ENCODE assay signal across 34 cellular contexts in the genomic region with DNA sequence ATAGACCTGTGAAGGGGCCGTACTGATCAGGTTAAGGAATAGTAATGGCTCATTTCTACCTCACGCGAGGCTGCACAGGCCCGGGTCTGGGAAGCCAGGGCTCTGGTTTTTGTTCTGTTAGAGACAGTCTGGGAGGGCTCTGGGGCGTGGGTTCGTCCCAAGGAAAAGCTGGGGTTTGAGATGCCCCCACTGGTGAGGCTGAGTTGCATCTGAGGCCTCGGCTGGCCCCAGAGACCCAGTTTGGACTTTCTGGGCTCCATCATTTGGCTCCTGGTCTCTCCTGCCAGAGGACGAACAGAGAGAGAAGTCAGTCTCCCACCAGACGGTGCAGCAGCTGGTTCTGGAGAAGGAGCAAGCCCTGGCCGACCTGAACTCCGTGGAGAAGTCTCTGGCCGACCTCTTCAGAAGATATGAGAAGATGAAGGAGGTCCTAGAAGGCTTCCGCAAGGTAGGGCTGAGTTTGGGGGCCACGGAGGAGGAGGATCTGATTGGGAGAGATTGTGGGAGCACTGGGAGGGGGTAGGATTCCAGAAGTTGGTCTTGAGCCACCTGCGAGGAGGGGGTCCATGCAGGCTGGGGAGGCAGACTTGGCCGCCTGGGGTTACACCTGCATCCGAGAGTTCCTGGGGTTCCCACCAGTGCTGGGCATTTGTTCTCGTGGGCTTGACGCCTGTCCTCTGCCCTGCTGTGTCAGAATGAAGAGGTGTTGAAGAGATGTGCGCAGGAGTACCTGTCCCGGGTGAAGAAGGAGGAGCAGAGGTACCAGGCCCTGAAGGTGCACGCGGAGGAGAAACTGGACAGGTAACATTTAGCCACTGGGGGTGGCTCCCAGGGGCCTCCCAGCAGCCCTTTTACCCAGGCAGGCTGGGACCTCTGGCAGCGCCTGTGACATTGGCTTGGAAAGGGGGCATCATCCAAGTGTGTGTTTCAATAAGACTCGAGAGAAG. TPM values are rescaled to one million over a fixed set of nuclear protein-coding genes. Genes with fewer than 3 reads are reported as not detected.
"Had no signal": no experiment of that assay in that cellular context is flagged by ENCODE, and none has a peak within 500 bp of the region (broad histone marks: within the 10 kb centered on the region; RNA-seq: fewer than 3 reads in every experiment).

No MANE protein-coding gene starts in this region.

- H3K36me3 Mint-ChIP-seq: activated CD4-positive, alpha-beta memory T cell treated with anti-CD3 and anti-CD28 coated beads for 36 hours; activated naive CD4-positive, alpha-beta T cell treated with anti-CD3 and anti-CD28 coated beads, Interleukin-2, amount 10 ng/mL, durations not matched to agents 7 days and 5 days; activated naive CD8-positive, alpha-beta T cell; T-cell had no signal

- DNase-seq: activated B cell treated with CpG ODN at 0.5 μM for 24 hours; activated CD4-positive, alpha-beta memory T cell treated with anti-CD3 and anti-CD28 coated beads for 36 hours; activated CD4-positive, alpha-beta T cell treated with anti-CD3 and anti-CD28 coated beads for 4 hours; activated CD4-positive, alpha-beta T cell treated with anti-CD3 and anti-CD28 coated beads, Interleukin-2, amount 50 U/mL, for 1 hour; activated CD4-positive, CD25-positive, alpha-beta regulatory T cell treated with anti-CD3 and anti-CD28 coated beads, Interleukin-2, amount 50 U/mL, for 72 hours; activated CD8-positive, alpha-beta memory T cell treated with anti-CD3 and anti-CD28 coated beads, Interleukin-2, amount 50 U/mL, for 4 hours; activated naive CD4-positive, alpha-beta T cell treated with anti-CD3 and anti-CD28 coated beads, Interleukin-2, amount 10 ng/mL, durations not matched to agents 7 days and 5 days; activated naive CD8-positive, alpha-beta T cell treated with anti-CD3 and anti-CD28 coated beads, Interleukin-2, amount 50 U/mL, for 24 hours; activated T-cell treated with anti-CD3 and anti-CD28 coated beads for 4 hours; activated T-cell treated with anti-CD3 and anti-CD28 coated beads, Interleukin-2, amount 50 U/mL, for 4 hours; anterior cingulate cortex; Karpas-422; KBM-7; MG63; NCI-H1048; NCI-H1105 treated with DMSO at 0.1 percent for 48 hours; NCI-H1436; NCI-H1694; NCI-H1930; NCI-H2081 treated with DMSO at 0.1 percent for 48 hours; NCI-H226; NCI-H446 treated with DMSO at 0.1 percent for 48 hours; NCI-H524; SIG-M5; T-cell; T-helper 2 cell; T-helper 9 cell had no signal

- H3K4me3 Mint-ChIP-seq: activated B cell treated with CpG ODN at 0.5 μM for 24 hours; activated CD4-positive, alpha-beta memory T cell treated with anti-CD3 and anti-CD28 coated beads for 36 hours; activated naive CD4-positive, alpha-beta T cell treated with anti-CD3 and anti-CD28 coated beads, Interleukin-2, amount 10 ng/mL, durations not matched to agents 7 days and 5 days; activated naive CD8-positive, alpha-beta T cell; activated naive CD8-positive, alpha-beta T cell treated with anti-CD3 and anti-CD28 coated beads, Interleukin-2, amount 50 U/mL, for 24 hours; activated T-cell treated with anti-CD3 and anti-CD28 coated beads, Interleukin-2, amount 50 U/mL, for 4 hours; activated T-helper 1 cell treated with anti-CD3 and anti-CD28 coated beads, Interleukin-12 subunit alpha, Interleukin-12 subunit beta, Interleukin-2, Interleukin-4 antibody, amounts not matched to agents 30 ng/mL and 10 ng/mL and 1 ng/mL, durations not matched to agents 14 hours and 24 hours and 36 hours; brain; T-cell had no signal

- H3K27me3 Mint-ChIP-seq: activated B cell treated with CpG ODN at 0.5 μM for 24 hours, brain had no signal

- H3K4me3 ChIP-seq: MG63 had no signal

- ATAC-seq: activated naive CD8-positive, alpha-beta T cell treated with anti-CD3 and anti-CD28 coated beads, Interleukin-2, amount 50 U/mL, for 24 hours; activated T-cell treated with anti-CD3 and anti-CD28 coated beads, Interleukin-2, amount 50 U/mL, for 4 hours; SK-N-SH treated with all-trans-retinoic acid at 6 μM for 48 hours; T-cell had no signal

- H3K27me3 ChIP-seq: MG63 had no signal

- H3K4me1 Mint-ChIP-seq: activated B cell treated with CpG ODN at 0.5 μM for 24 hours; activated naive CD4-positive, alpha-beta T cell treated with anti-CD3 and anti-CD28 coated beads, Interleukin-2, amount 10 ng/mL, durations not matched to agents 7 days and 5 days; activated naive CD8-positive, alpha-beta T cell treated with anti-CD3 and anti-CD28 coated beads, Interleukin-2, amount 50 U/mL, for 24 hours; T-cell had no signal

- H3K9me3 ChIP-seq: MG63 had no signal

- H3K36me3 ChIP-seq: MG63 had no signal

- H3K27ac ChIP-seq: VCaP had no signal

- H3K27ac Mint-ChIP-seq: activated B cell treated with CpG ODN at 0.5 μM for 24 hours; activated CD4-positive, alpha-beta memory T cell treated with anti-CD3 and anti-CD28 coated beads for 36 hours; activated naive CD4-positive, alpha-beta T cell treated with anti-CD3 and anti-CD28 coated beads, Interleukin-2, amount 10 ng/mL, durations not matched to agents 7 days and 5 days; activated naive CD8-positive, alpha-beta T cell; activated naive CD8-positive, alpha-beta T cell treated with anti-CD3 and anti-CD28 coated beads, Interleukin-2, amount 50 U/mL, for 24 hours; activated T-helper 1 cell treated with anti-CD3 and anti-CD28 coated beads, Interleukin-12 subunit alpha, Interleukin-12 subunit beta, Interleukin-2, Interleukin-4 antibody, amounts not matched to agents 30 ng/mL and 10 ng/mL and 1 ng/mL, durations not matched to agents 14 hours and 24 hours and 36 hours; brain had no signal

- H3K9me3 Mint-ChIP-seq: activated B cell treated with CpG ODN at 0.5 μM for 24 hours; activated CD4-positive, alpha-beta memory T cell treated with anti-CD3 and anti-CD28 coated beads for 36 hours; activated naive CD4-positive, alpha-beta T cell treated with anti-CD3 and anti-CD28 coated beads, Interleukin-2, amount 10 ng/mL, durations not matched to agents 7 days and 5 days; activated naive CD8-positive, alpha-beta T cell treated with anti-CD3 and anti-CD28 coated beads, Interleukin-2, amount 50 U/mL, for 24 hours; activated T-cell treated with anti-CD3 and anti-CD28 coated beads, Interleukin-2, amount 50 U/mL, for 4 hours; activated T-helper 1 cell treated with anti-CD3 and anti-CD28 coated beads, Interleukin-12 subunit alpha, Interleukin-12 subunit beta, Interleukin-2, Interleukin-4 antibody, amounts not matched to agents 30 ng/mL and 10 ng/mL and 1 ng/mL, durations not matched to agents 14 hours and 24 hours and 36 hours; brain; T-cell had no signal

RNA-seq across cellular contexts. Expression of gene BTBD16, which starts 22.5 kb away (rescaled TPM):
- total RNA-seq: activated B cell treated with CpG ODN at 0.5 μM for 24 hours; activated CD4-positive, alpha-beta memory T cell treated with anti-CD3 and anti-CD28 coated beads for 36 hours; activated T-cell treated with anti-CD3 and anti-CD28 coated beads, Interleukin-2, amount 50 U/mL, for 4 hours; activated T-helper 1 cell treated with anti-CD3 and anti-CD28 coated beads, Interleukin-12 subunit alpha, Interleukin-12 subunit beta, Interleukin-2, Interleukin-4 antibody, amounts not matched to agents 30 ng/mL and 10 ng/mL and 1 ng/mL, durations not matched to agents 14 hours and 24 hours and 36 hours; RPMI7951; SK-MEL-5; T-cell had no signal
